7 cellular contexts compared by ENCODE assay signal in genomic region chrX:154467556-154467955, GRCh38.
"Had no signal": no experiment of that assay in that cellular context is flagged by ENCODE, and none has a peak within 500 bp of the region (broad histone marks: within the 10 kb centered on the region; RNA-seq: fewer than 3 reads in every experiment).

No MANE protein-coding gene starts in this region.

- FAIRE-seq: H1, H54 had no signal

- DNase-seq: H9, HCEC 1CT, KG1 had no signal

- H2AFZ ChIP-seq: GM23338 had no signal

- H3K27ac ChIP-seq: HL-60 had no signal

- H3K4me2 ChIP-seq: GM23338 had no signal

- H3K4me3 ChIP-seq: GM23338 had no signal

- ATAC-seq: GM23338 had no signal
